ENCODE assay signal across 17 cellular contexts in the genomic region with DNA sequence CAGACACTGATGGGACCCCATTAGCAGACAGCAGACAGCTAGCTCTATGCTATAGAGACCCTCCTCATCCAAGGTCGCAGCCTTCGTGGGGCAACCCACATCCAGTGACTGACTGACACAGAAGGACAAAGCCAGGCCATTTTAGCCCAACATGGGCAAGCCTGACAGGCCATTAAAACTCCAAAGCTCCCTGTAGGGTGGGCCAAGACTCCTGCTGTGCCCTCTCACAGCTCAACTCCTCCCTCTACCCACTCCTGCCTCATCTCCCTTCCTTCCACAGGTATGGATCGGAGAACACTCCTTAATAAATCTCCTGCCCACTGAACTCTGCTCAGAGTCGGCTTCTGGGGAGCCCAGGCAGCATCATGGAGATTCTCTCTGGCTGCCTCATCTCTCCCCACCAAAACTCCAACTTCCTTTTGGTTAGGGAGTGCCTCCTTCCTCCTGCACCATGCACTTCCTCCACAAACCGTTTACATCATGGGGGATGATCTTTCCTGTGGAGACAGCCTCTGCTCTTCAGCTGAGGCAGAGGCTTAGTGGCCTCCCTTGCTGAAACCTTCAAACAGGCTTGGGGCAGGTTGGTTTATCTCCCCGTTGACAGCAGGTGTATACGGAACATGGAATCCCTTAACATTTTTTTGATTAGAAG.
A peak's percentile ranks its signal among the peaks of the same experiment; 100 is the strongest.
DNase-seq lines count a peak whose midpoint lies in the region; ATAC-seq and TF ChIP-seq lines count a peak whose summit lies in the region.
"Had no signal": no experiment of that assay in that cellular context is flagged by ENCODE, and none has a peak within 500 bp of the region (broad histone marks: within the 10 kb centered on the region; RNA-seq: fewer than 3 reads in every experiment).

No MANE protein-coding gene starts in this region.

- TF ChIP-seq CTCF in progenitor cell of endocrine pancreas (IDR thresholded peaks at IDR 0.05; ENCODE audit: unreplicated experiment), result no peak

- no peak for DNase-seq in activated T-cell treated with anti-CD3 and anti-CD28 coated beads, Interleukin-2, amount 50 U/mL, for 72 hours
- no peak for DNase-seq in activated T-cell treated with anti-CD3 and anti-CD28 coated beads, Interleukin-2, amount 50 U/mL, for 48 hours
- peak; percentile 41 for DNase-seq in KBM-7
- DNase-seq in activated CD8-positive, alpha-beta T cell treated with anti-CD3 and anti-CD28 coated beads, Interleukin-2, amount 10 ng/mL, durations not matched to agents 7 days and 5 days, result no peak
- DNase-seq in progenitor cell of endocrine pancreas (ENCODE audit: low spot score, unreplicated experiment), result no peak
- DNase-seq in NCI-H2171 treated with DMSO at 0.1 percent for 48 hours (lab: John Stamatoyannopoulos, UW), result no peak
- DNase-seq in activated gamma-delta T cell (lab: John Stamatoyannopoulos, UW), result no peak
- DNase-seq: ACHN; activated CD4-positive, alpha-beta T cell treated with anti-CD3 and anti-CD28 coated beads, Interleukin-2, amount 50 U/mL, for 1 hour; activated effector memory CD4-positive, alpha-beta T cell treated with anti-CD3 and anti-CD28 coated beads, Interleukin-2, amount 50 U/mL, for 16 hours; H7; kidney glomerular epithelial cell; NCI-H1092 treated with DMSO at 0.1 percent for 48 hours; NCI-H2171; stimulated activated CD4-positive, alpha-beta T cell treated with anti-CD3 and anti-CD28 coated beads, Interleukin-2, amount 100 ng/mL, for 48 hours; stimulated activated CD8-positive, alpha-beta memory T cell treated with anti-CD3 and anti-CD28 coated beads, Interleukin-4, amount 100 ng/mL, for 48 hours had no signal

- ATAC-seq in activated T-cell treated with anti-CD3 and anti-CD28 coated beads, Interleukin-2, amount 50 U/mL, for 72 hours (replicated peaks in 1 of 2), result peak; percentile 3 to 10
- ATAC-seq in activated CD8-positive, alpha-beta T cell treated with anti-CD3 and anti-CD28 coated beads, Interleukin-2, amount 10 ng/mL, durations not matched to agents 7 days and 5 days, result no peak
- ATAC-seq in GM19452 (IDR thresholded peaks at IDR 0.05; ENCODE audit: unreplicated experiment), result no peak

- H3K27ac Mint-ChIP-seq in activated T-cell treated with anti-CD3 and anti-CD28 coated beads, Interleukin-2, amount 50 U/mL, for 72 hours, result no peak overlapping the region
- peak overlapping the region; percentile 61 for H3K27ac Mint-ChIP-seq in activated CD8-positive, alpha-beta T cell treated with anti-CD3 and anti-CD28 coated beads, Interleukin-2, amount 10 ng/mL, durations not matched to agents 7 days and 5 days
- H3K27ac Mint-ChIP-seq in progenitor cell of endocrine pancreas, result peak overlapping the region; percentile 68

- H3K9me3 Mint-ChIP-seq in activated T-cell treated with anti-CD3 and anti-CD28 coated beads, Interleukin-2, amount 50 U/mL, for 72 hours, result peaks cover 0 to 4% of the 10 kb centered on the region in 2 donors
- H3K9me3 Mint-ChIP-seq in activated CD8-positive, alpha-beta T cell treated with anti-CD3 and anti-CD28 coated beads, Interleukin-2, amount 10 ng/mL, durations not matched to agents 7 days and 5 days (ENCODE audit: insufficient read depth), result no peaks in the 10 kb centered on the region
- peaks cover 3% of the 10 kb centered on the region for H3K9me3 Mint-ChIP-seq in progenitor cell of endocrine pancreas (ENCODE audit: low read depth)

- POLR2A ChIA-PET in activated CD8-positive, alpha-beta T cell treated with anti-CD3 and anti-CD28 coated beads, Interleukin-2, amount 10 ng/mL, durations not matched to agents 7 days and 5 days (lab: Charles Lee), result no interaction called here

- H3K27me3 Mint-ChIP-seq in activated T-cell treated with anti-CD3 and anti-CD28 coated beads, Interleukin-2, amount 50 U/mL, for 72 hours (ENCODE audit: low read depth), result no peaks in the 10 kb centered on the region
- no peaks in the 10 kb centered on the region for H3K27me3 Mint-ChIP-seq in activated CD8-positive, alpha-beta T cell treated with anti-CD3 and anti-CD28 coated beads, Interleukin-2, amount 10 ng/mL, durations not matched to agents 7 days and 5 days (ENCODE audit: low read depth)
- no peaks in the 10 kb centered on the region for H3K27me3 Mint-ChIP-seq in progenitor cell of endocrine pancreas

- peaks cover 6 to 15% of the 10 kb centered on the region in 2 donors for H3K36me3 Mint-ChIP-seq in activated T-cell treated with anti-CD3 and anti-CD28 coated beads, Interleukin-2, amount 50 U/mL, for 72 hours (ENCODE audit: insufficient read depth in 2 of 2)
- H3K36me3 Mint-ChIP-seq in activated CD8-positive, alpha-beta T cell treated with anti-CD3 and anti-CD28 coated beads, Interleukin-2, amount 10 ng/mL, durations not matched to agents 7 days and 5 days (ENCODE audit: low read depth), result peaks cover 20% of the 10 kb centered on the region
- peaks cover 9% of the 10 kb centered on the region for H3K36me3 Mint-ChIP-seq in progenitor cell of endocrine pancreas (ENCODE audit: insufficient read depth)

- CTCF ChIA-PET in activated CD8-positive, alpha-beta T cell treated with anti-CD3 and anti-CD28 coated beads, Interleukin-2, amount 10 ng/mL, durations not matched to agents 7 days and 5 days (lab: Charles Lee), result interaction anchor here (1.9 kb wide), 1 partner anchor 10 kb away, joined by 5 read pairs; no protein-coding TSS in a partner anchor

- H3K4me3 Mint-ChIP-seq in activated T-cell treated with anti-CD3 and anti-CD28 coated beads, Interleukin-2, amount 50 U/mL, for 72 hours, result no peak overlapping the region
- no peak overlapping the region for H3K4me3 Mint-ChIP-seq in activated CD8-positive, alpha-beta T cell treated with anti-CD3 and anti-CD28 coated beads, Interleukin-2, amount 10 ng/mL, durations not matched to agents 7 days and 5 days
- no peak overlapping the region for H3K4me3 Mint-ChIP-seq in progenitor cell of endocrine pancreas (ENCODE audit: low read depth)

- H3K4me1 Mint-ChIP-seq in activated T-cell treated with anti-CD3 and anti-CD28 coated beads, Interleukin-2, amount 50 U/mL, for 72 hours (ENCODE audit: low read depth), result peaks cover 19% of the 10 kb centered on the region
- peaks cover 15% of the 10 kb centered on the region for H3K4me1 Mint-ChIP-seq in activated CD8-positive, alpha-beta T cell treated with anti-CD3 and anti-CD28 coated beads, Interleukin-2, amount 10 ng/mL, durations not matched to agents 7 days and 5 days (ENCODE audit: low read depth)
- H3K4me1 Mint-ChIP-seq in progenitor cell of endocrine pancreas (ENCODE audit: low read depth), result peaks cover 18% of the 10 kb centered on the region

- in situ Hi-C loops in KBM-7 (cut with MboI; ENCODE audit: low pct_unique_long_range_greater_than_20kb, low sequenced_read_pairs), result loop anchor here (25.0 kb wide), 1 partner anchor 586 kb away; no protein-coding TSS in a partner anchor

Comparison
In these comparisons a context has a peak if more than half of its experiments do, and no peak if none do; other contexts are left out.
1. ATAC-seq: peak in activated T-cell treated with anti-CD3 and anti-CD28 coated beads, Interleukin-2, amount 50 U/mL, for 72 hours (2 of 2); none in activated CD8-positive, alpha-beta T cell treated with anti-CD3 and anti-CD28 coated beads, Interleukin-2, amount 10 ng/mL, durations not matched to agents 7 days and 5 days (single experiment) and GM19452 (single experiment).